In the genomic region with DNA sequence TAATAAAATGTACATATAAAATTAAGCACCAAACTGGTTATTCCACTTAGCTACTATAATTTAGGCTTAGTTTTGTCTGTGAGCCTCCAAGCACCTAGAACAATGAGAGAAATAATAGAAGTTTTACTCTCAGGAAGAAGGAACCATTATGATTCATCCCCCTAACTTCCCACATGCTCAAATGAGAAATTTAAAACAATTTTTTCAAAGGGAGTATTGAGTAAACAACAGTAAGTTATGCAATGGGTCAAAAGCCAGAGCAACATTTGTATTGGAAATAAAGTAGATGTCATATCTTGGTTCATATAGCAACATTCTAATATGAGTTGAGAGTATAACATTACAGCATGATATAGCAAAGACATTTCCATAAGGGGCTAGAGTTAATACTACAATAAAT, we compare ENCODE assay signal across 12 cellular contexts. TPM values are rescaled to one million over a fixed set of nuclear protein-coding genes. Genes with fewer than 3 reads are reported as not detected.
DNase-seq lines count a peak whose midpoint lies in the region; ATAC-seq and TF ChIP-seq lines count a peak whose summit lies in the region.
"Had no signal": no experiment of that assay in that cellular context is flagged by ENCODE, and none has a peak within 500 bp of the region (broad histone marks: within the 10 kb centered on the region; RNA-seq: fewer than 3 reads in every experiment).

No MANE protein-coding gene starts in this region.

- no peaks in the 10 kb centered on the region for H3K36me3 ChIP-seq in RWPE2 (ENCODE audit: low read depth)

- peak overlapping the region; percentile 49 for H3K27ac ChIP-seq in RWPE2 (ENCODE audit: poor library complexity, severe bottlenecking)

- peak; percentile 44 for DNase-seq in GM04503 (ENCODE audit: low read depth)
- DNase-seq in RWPE2 (ENCODE audit: low spot score): no peak
- DNase-seq in fibroblast of gingiva (ENCODE audit: low read depth): peak; percentile 62
- DNase-seq in renal cortical epithelial cell (ENCODE audit: low read depth): peak; percentile 61
- DNase-seq in stimulated activated naive CD4-positive, alpha-beta T cell (lab: John Stamatoyannopoulos, UW): no peak
- DNase-seq in stimulated activated naive CD4-positive, alpha-beta T cell treated with Interleukin-2 at 50 U/mL for 16 hours (lab: John Stamatoyannopoulos, UW): no peak
- DNase-seq: DMS153; NCI-H526; stimulated activated CD8-positive, alpha-beta memory T cell treated with anti-CD3 and anti-CD28 coated beads, Interleukin-4, amount 100 ng/mL, for 48 hours had no signal

- H3K4me1 ChIP-seq in RWPE2 (ENCODE audit: insufficient read depth, poor library complexity, severe bottlenecking): peaks cover 21% of the 10 kb centered on the region

- ATAC-seq in RWPE2 (ENCODE audit: low read depth): peak; percentile 84
- ATAC-seq in GM21447 (IDR thresholded peaks at IDR 0.05; ENCODE audit: unreplicated experiment): no peak
- no peak for ATAC-seq in HG03108 (IDR thresholded peaks at IDR 0.05; ENCODE audit: unreplicated experiment)
- ATAC-seq: HCT116 had no signal

- TF ChIP-seq CTCF in RWPE2 (IDR thresholded peaks at IDR 0.05; ENCODE audit: poor library complexity, severe bottlenecking): no peak

- H3K27me3 ChIP-seq in RWPE2 (ENCODE audit: insufficient read depth, poor library complexity, severe bottlenecking): no peaks in the 10 kb centered on the region

- H3K4me3 ChIP-seq in RWPE2 (ENCODE audit: severe bottlenecking): no peak overlapping the region

- no peaks in the 10 kb centered on the region for H3K9me3 ChIP-seq in RWPE2 (ENCODE audit: severe bottlenecking)

RNA-seq across cellular contexts. Expression of a gene that starts 32.1 kb away (rescaled TPM):
- total RNA-seq in renal cortical epithelial cell: 0.52 and 1.1 TPM in 2 replicates

Comparison
In these comparisons a context has a peak if more than half of its experiments do, and no peak if none do; other contexts are left out.
1. DNase-seq: peak in GM04503 (single experiment), fibroblast of gingiva (single experiment) and renal cortical epithelial cell (single experiment); none in RWPE2 (single experiment), stimulated activated naive CD4-positive, alpha-beta T cell (0 of 6) and stimulated activated naive CD4-positive, alpha-beta T cell treated with Interleukin-2 at 50 U/mL for 16 hours (single experiment).